12 cellular contexts compared by ENCODE assay signal in genomic region chr11:57547854-57548377, GRCh38. TPM values are rescaled to one million over a fixed set of nuclear protein-coding genes. Genes with fewer than 3 reads are reported as not detected.
DNase-seq lines count a peak whose midpoint lies in the region; ATAC-seq lines count a peak whose summit lies in the region.
"Had no signal": no experiment of that assay in that cellular context is flagged by ENCODE, and none has a peak within 500 bp of the region (broad histone marks: within the 10 kb centered on the region; RNA-seq: fewer than 3 reads in every experiment).

No MANE protein-coding gene starts in this region.

- CTCF ChIA-PET in activated CD4-positive, alpha-beta T cell treated with anti-CD3 and anti-CD28 coated beads, Interleukin-2, amount 10 ng/mL, durations not matched to agents 7 days and 5 days (lab: Charles Lee), result interaction anchor here (0.7 to 1.8 kb wide), 4 partner anchors 10 to 93 kb away, joined by 3 to 6 read pairs (median 4); partner anchors contain the start of gene SMTNL1

- POLR2A ChIA-PET in activated CD4-positive, alpha-beta T cell treated with anti-CD3 and anti-CD28 coated beads, Interleukin-2, amount 10 ng/mL, durations not matched to agents 7 days and 5 days (lab: Charles Lee), result no interaction called here

- H3K27me3 Mint-ChIP-seq in IgD-negative memory B cell, result no peaks in the 10 kb centered on the region
- H3K27me3 Mint-ChIP-seq in memory B cell, result no peaks in the 10 kb centered on the region
- no peaks in the 10 kb centered on the region for H3K27me3 Mint-ChIP-seq in activated CD4-positive, alpha-beta T cell treated with anti-CD3 and anti-CD28 coated beads, Interleukin-2, amount 10 ng/mL, durations not matched to agents 7 days and 5 days

- ATAC-seq in GM18520 (IDR thresholded peaks at IDR 0.05; ENCODE audit: unreplicated experiment) (peak; percentile 69), GM21717 (IDR thresholded peaks at IDR 0.05; ENCODE audit: unreplicated experiment) (peak; percentile 84), memory B cell (ENCODE audit: low read depth) (peak; percentile 96)

- no peaks in the 10 kb centered on the region for H3K9me3 Mint-ChIP-seq in IgD-negative memory B cell
- H3K9me3 Mint-ChIP-seq in memory B cell, result no peaks in the 10 kb centered on the region
- H3K9me3 Mint-ChIP-seq in activated CD4-positive, alpha-beta T cell treated with anti-CD3 and anti-CD28 coated beads, Interleukin-2, amount 10 ng/mL, durations not matched to agents 7 days and 5 days, result no peaks in the 10 kb centered on the region

- DNase-seq in memory B cell (ENCODE audit: low spot score in 2 of 2) (peak; percentile 27 to 29), mesenteric fat pad (ENCODE audit: low spot score) (no peak), OCI-M2 (lab: John Stamatoyannopoulos, UW; ENCODE audit: unreplicated experiment) (no peak), cerebellum (ENCODE audit: low spot score) (no peak)
- DNase-seq in activated CD4-positive, alpha-beta T cell treated with anti-CD3 and anti-CD28 coated beads, Interleukin-2, amount 10 ng/mL, durations not matched to agents 7 days and 5 days, result no peak
- DNase-seq: stimulated activated CD4-positive, alpha-beta T cell treated with anti-CD3 and anti-CD28 coated beads, Interleukin-2, amount 100 ng/mL, for 24 hours had no signal

- H3K4me3 Mint-ChIP-seq in IgD-negative memory B cell (peak overlapping the region in 1 of 4 donors; percentile 39), memory B cell (no peak overlapping the region)
- H3K4me3 Mint-ChIP-seq in activated CD4-positive, alpha-beta T cell treated with anti-CD3 and anti-CD28 coated beads, Interleukin-2, amount 10 ng/mL, durations not matched to agents 7 days and 5 days, result no peak overlapping the region

- H3K4me1 Mint-ChIP-seq in IgD-negative memory B cell, result peaks cover 7 to 15% (median 14%) of the 10 kb centered on the region in 3 donors
- H3K4me1 Mint-ChIP-seq in memory B cell, result peaks cover 15% of the 10 kb centered on the region
- peaks cover 8% of the 10 kb centered on the region for H3K4me1 Mint-ChIP-seq in activated CD4-positive, alpha-beta T cell treated with anti-CD3 and anti-CD28 coated beads, Interleukin-2, amount 10 ng/mL, durations not matched to agents 7 days and 5 days

- peak overlapping the region; percentile 74 to 94 (median 84) for H3K27ac Mint-ChIP-seq in IgD-negative memory B cell
- peak overlapping the region; percentile 80 for H3K27ac Mint-ChIP-seq in memory B cell
- no peak overlapping the region for H3K27ac Mint-ChIP-seq in activated CD4-positive, alpha-beta T cell treated with anti-CD3 and anti-CD28 coated beads, Interleukin-2, amount 10 ng/mL, durations not matched to agents 7 days and 5 days

- H3K36me3 Mint-ChIP-seq in IgD-negative memory B cell, result peaks cover 3% of the 10 kb centered on the region
- H3K36me3 Mint-ChIP-seq in memory B cell, result peaks cover 14% of the 10 kb centered on the region
- H3K36me3 Mint-ChIP-seq in activated CD4-positive, alpha-beta T cell treated with anti-CD3 and anti-CD28 coated beads, Interleukin-2, amount 10 ng/mL, durations not matched to agents 7 days and 5 days (ENCODE audit: low read depth), result peaks cover 44% of the 10 kb centered on the region

RNA-seq across cellular contexts. Expression of gene SMTNL1, which starts 10.5 kb away (rescaled TPM):
- 0.14 TPM for polyA plus RNA-seq in IgD-negative memory B cell
- not detected for total RNA-seq in mesenteric fat pad
- total RNA-seq in activated CD4-positive, alpha-beta T cell treated with anti-CD3 and anti-CD28 coated beads, Interleukin-2, amount 10 ng/mL, durations not matched to agents 7 days and 5 days, result not detected
- total RNA-seq in cerebellum, result not detected
- total RNA-seq: activated CD8-positive, alpha-beta memory T cell treated with anti-CD3 and anti-CD28 coated beads for 36 hours; glomerular endothelial cell; H1 had no signal

RNA-seq across cellular contexts. Expression of gene TIMM10, which starts 17.4 kb away (rescaled TPM):
- 63.5 TPM for polyA plus RNA-seq in IgD-negative memory B cell
- total RNA-seq in mesenteric fat pad (48.0 TPM), cerebellum (20.4 TPM)
- 10 to 100 TPM; 87.3 to 97.7 TPM for total RNA-seq in activated CD4-positive, alpha-beta T cell treated with anti-CD3 and anti-CD28 coated beads, Interleukin-2, amount 10 ng/mL, durations not matched to agents 7 days and 5 days

RNA-seq across cellular contexts. Expression of gene UBE2L6, which starts 19.6 kb away (rescaled TPM):
- polyA plus RNA-seq in IgD-negative memory B cell, result 208 TPM
- 51.9 TPM for total RNA-seq in mesenteric fat pad
- 100 to 1,000 TPM; 303 to 350 TPM for total RNA-seq in activated CD4-positive, alpha-beta T cell treated with anti-CD3 and anti-CD28 coated beads, Interleukin-2, amount 10 ng/mL, durations not matched to agents 7 days and 5 days
- total RNA-seq in cerebellum, result 32.8 TPM

RNA-seq across cellular contexts. Expression of gene SLC43A1, which starts 32.4 kb away (rescaled TPM):
- polyA plus RNA-seq in IgD-negative memory B cell, result 7.2 TPM
- total RNA-seq in mesenteric fat pad (8.4 TPM), cerebellum (3.3 TPM)
- 10 to 100 TPM; 22.9 to 23.4 TPM for total RNA-seq in activated CD4-positive, alpha-beta T cell treated with anti-CD3 and anti-CD28 coated beads, Interleukin-2, amount 10 ng/mL, durations not matched to agents 7 days and 5 days

RNA-seq across cellular contexts. Expression of gene SERPING1, which starts 49.6 kb away (rescaled TPM):
- 0.23 TPM for polyA plus RNA-seq in IgD-negative memory B cell
- total RNA-seq in mesenteric fat pad (516 TPM), cerebellum (16.7 TPM)
- total RNA-seq in activated CD4-positive, alpha-beta T cell treated with anti-CD3 and anti-CD28 coated beads, Interleukin-2, amount 10 ng/mL, durations not matched to agents 7 days and 5 days, result under 1 TPM in 1 of 2 experiments, not detected in 1; 0.23 TPM
- total RNA-seq: activated CD8-positive, alpha-beta memory T cell treated with anti-CD3 and anti-CD28 coated beads for 36 hours had no signal

Comparison
In these comparisons a context has a peak if more than half of its experiments do, and no peak if none do; other contexts are left out.
1. DNase-seq: peak in memory B cell (2 of 2); none in mesenteric fat pad (single experiment), OCI-M2 (single experiment), activated CD4-positive, alpha-beta T cell treated with anti-CD3 and anti-CD28 coated beads, Interleukin-2, amount 10 ng/mL, durations not matched to agents 7 days and 5 days (single experiment) and cerebellum (single experiment).
2. Peak in every context shown above with its lines, with median percentiles within 50 percentile points of each other: ATAC-seq.